8 cellular contexts compared by ENCODE assay signal in genomic region chr7:2609001-2609411, GRCh38. TPM values are rescaled to one million over a fixed set of nuclear protein-coding genes. Genes with fewer than 3 reads are reported as not detected.
DNase-seq lines count a peak whose midpoint lies in the region; ATAC-seq, FAIRE-seq and TF ChIP-seq lines count a peak whose summit lies in the region.

No MANE protein-coding gene starts in this region.

- no peak overlapping the region for H3K27ac ChIP-seq in cardiac muscle cell

- FAIRE-seq in bronchial epithelial cell (lab: Jason Lieb, UNC) = no peak

- H3K4me3 ChIP-seq in cardiac muscle cell (no peak overlapping the region), bronchial epithelial cell (ENCODE audit: low read depth, low read length) (no peak overlapping the region)

- DNase-seq in cardiac muscle cell (ENCODE audit: low read depth in 1 of 2, low spot score in 1 of 2) (peak; percentile 52 to 56), left ventricle myocardium superior (no peak), Kasumi-1 (lab: John Stamatoyannopoulos, UW) (peak; percentile 71 to 73), bronchial epithelial cell (ENCODE audit: low read depth) (no peak), DMS153 (lab: John Stamatoyannopoulos, UW) (no peak), NCI-H2029 (lab: John Stamatoyannopoulos, UW) (no peak), NCI-H187 (lab: John Stamatoyannopoulos, UW) (no peak)
- no peak for DNase-seq in natural killer cell treated with Interleukin-12 subunit alpha and Interleukin-12 subunit beta and Interleukin-15 and Interleukin-18, amount 100 ng/mL, for 72 hours (ENCODE audit: low spot score)

- no peaks in the 10 kb centered on the region for H3K27me3 ChIP-seq in cardiac muscle cell
- H3K27me3 ChIP-seq in bronchial epithelial cell (ENCODE audit: control insufficient read depth, insufficient read depth, low read length) = no peaks in the 10 kb centered on the region

- H3K27ac Mint-ChIP-seq in natural killer cell treated with Interleukin-12 subunit alpha and Interleukin-12 subunit beta and Interleukin-15 and Interleukin-18, amount 100 ng/mL, for 72 hours = no peak overlapping the region

- H3K4me3 Mint-ChIP-seq in natural killer cell treated with Interleukin-12 subunit alpha and Interleukin-12 subunit beta and Interleukin-15 and Interleukin-18, amount 100 ng/mL, for 72 hours = peak overlapping the region; percentile 61

- intact Hi-C loops in left ventricle myocardium superior (cut with micrococcal nuclease) = no loop called here

- H3K9me3 ChIP-seq in cardiac muscle cell (ENCODE audit: low read depth) = no peaks in the 10 kb centered on the region

- no peaks in the 10 kb centered on the region for H3K36me3 ChIP-seq in cardiac muscle cell
- H3K36me3 ChIP-seq in bronchial epithelial cell (ENCODE audit: control insufficient read depth, insufficient read depth, low read length) = peaks cover 1% of the 10 kb centered on the region

- peak; percentile 44 for TF ChIP-seq CTCF in cardiac muscle cell (IDR thresholded peaks at IDR 0.05; ENCODE audit: low read depth, low read length)
- TF ChIP-seq CTCF in bronchial epithelial cell (IDR thresholded peaks at IDR 0.05; ENCODE audit: insufficient read depth, low read length, severe bottlenecking) = peak; percentile 26

- H3K27me3 Mint-ChIP-seq in natural killer cell treated with Interleukin-12 subunit alpha and Interleukin-12 subunit beta and Interleukin-15 and Interleukin-18, amount 100 ng/mL, for 72 hours = no peaks in the 10 kb centered on the region

- H3K9me3 Mint-ChIP-seq in natural killer cell treated with Interleukin-12 subunit alpha and Interleukin-12 subunit beta and Interleukin-15 and Interleukin-18, amount 100 ng/mL, for 72 hours = no peaks in the 10 kb centered on the region

- peaks cover 29% of the 10 kb centered on the region for H3K4me1 ChIP-seq in cardiac muscle cell (ENCODE audit: low read depth)

- no peak for ATAC-seq in left ventricle myocardium superior
- ATAC-seq in natural killer cell treated with Interleukin-12 subunit alpha and Interleukin-12 subunit beta and Interleukin-15 and Interleukin-18, amount 100 ng/mL, for 72 hours = peak in 1 of 2 donors; percentile 51

- H3K4me1 Mint-ChIP-seq in natural killer cell treated with Interleukin-12 subunit alpha and Interleukin-12 subunit beta and Interleukin-15 and Interleukin-18, amount 100 ng/mL, for 72 hours (ENCODE audit: low read depth in 2 of 2) = peaks cover 5 to 7% of the 10 kb centered on the region in 2 donors

- H3K36me3 Mint-ChIP-seq in natural killer cell treated with Interleukin-12 subunit alpha and Interleukin-12 subunit beta and Interleukin-15 and Interleukin-18, amount 100 ng/mL, for 72 hours = no peaks in the 10 kb centered on the region

RNA-seq across cellular contexts. Expression of gene TTYH3, which starts 22.8 kb away (rescaled TPM):
- 61.0 and 64.6 TPM in 2 replicates for total RNA-seq in cardiac muscle cell
- polyA plus RNA-seq in cardiac muscle cell = 71.4 and 86.6 TPM in 2 replicates
- 10.5 TPM for total RNA-seq in left ventricle myocardium superior
- 5.8 and 12.3 TPM in 2 replicates for total RNA-seq in bronchial epithelial cell
- total RNA-seq in natural killer cell treated with Interleukin-12 subunit alpha and Interleukin-12 subunit beta and Interleukin-15 and Interleukin-18, amount 100 ng/mL, for 72 hours = 10 to 100 TPM; 23.7 to 24.8 TPM

RNA-seq across cellular contexts. Expression of gene IQCE, which starts 50.2 kb away (rescaled TPM):
- 23.4 and 41.4 TPM in 2 replicates for total RNA-seq in cardiac muscle cell
- 13.8 and 18.0 TPM in 2 replicates for polyA plus RNA-seq in cardiac muscle cell
- total RNA-seq in left ventricle myocardium superior = 11.9 TPM
- 6.3 and 6.9 TPM in 2 replicates for total RNA-seq in bronchial epithelial cell
- 10 to 100 TPM; 11.6 to 17.7 TPM for total RNA-seq in natural killer cell treated with Interleukin-12 subunit alpha and Interleukin-12 subunit beta and Interleukin-15 and Interleukin-18, amount 100 ng/mL, for 72 hours

RNA-seq across cellular contexts. Expression of gene BRAT1, which starts 53.7 kb away (rescaled TPM):
- 79.9 and 109 TPM in 2 replicates for total RNA-seq in cardiac muscle cell
- 80.5 and 106 TPM in 2 replicates for polyA plus RNA-seq in cardiac muscle cell
- 16.5 TPM for total RNA-seq in left ventricle myocardium superior
- 12.1 and 13.3 TPM in 2 replicates for total RNA-seq in bronchial epithelial cell
- 10 to 100 TPM; 27.0 to 61.4 TPM for total RNA-seq in natural killer cell treated with Interleukin-12 subunit alpha and Interleukin-12 subunit beta and Interleukin-15 and Interleukin-18, amount 100 ng/mL, for 72 hours

Comparison
In these comparisons a context has a peak if more than half of its experiments do, and no peak if none do; other contexts are left out.
1. DNase-seq: peak in cardiac muscle cell (2 of 2) and Kasumi-1 (2 of 2); none in left ventricle myocardium superior (single experiment), bronchial epithelial cell (single experiment), natural killer cell treated with Interleukin-12 subunit alpha and Interleukin-12 subunit beta and Interleukin-15 and Interleukin-18, amount 100 ng/mL, for 72 hours (single experiment), DMS153 (single experiment), NCI-H2029 (single experiment) and NCI-H187 (0 of 2).